8 cellular contexts compared by ENCODE assay signal in the genomic region with DNA sequence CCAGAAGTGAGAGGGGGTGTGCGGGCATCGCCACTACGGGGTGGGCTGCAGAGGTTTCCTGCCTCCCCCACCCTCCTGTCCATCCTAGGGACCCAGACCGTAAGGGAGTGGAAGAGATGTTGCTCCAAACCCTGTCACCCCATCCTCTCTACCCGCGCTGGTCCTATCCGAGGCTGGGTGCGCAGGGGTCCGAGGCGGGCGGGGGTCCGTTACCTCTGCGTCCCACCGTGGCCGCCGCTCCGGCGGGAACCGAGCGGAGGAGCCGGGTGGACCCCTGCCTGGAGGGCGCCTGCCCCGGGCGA. TPM values are rescaled to one million over a fixed set of nuclear protein-coding genes. Genes with fewer than 3 reads are reported as not detected.
DNase-seq lines count a peak whose midpoint lies in the region; ATAC-seq and TF ChIP-seq lines count a peak whose summit lies in the region.

No MANE protein-coding gene starts in this region.

- POLR2A ChIA-PET in CD4-positive, alpha-beta memory T cell (lab: Charles Lee; ENCODE audit: partially characterized antibody), result interaction anchor here (1.0 to 2.3 kb wide), 6 partner anchors 9 to 585 kb away, joined by 3 to 12 read pairs (median 4); partner anchors contain the start of gene VWA8

- H3K36me3 ChIP-seq in CD4-positive, alpha-beta memory T cell (ENCODE audit: insufficient read depth, low read length), result no peaks in the 10 kb centered on the region

- peaks cover 12% of the 10 kb centered on the region for H3K4me1 ChIP-seq in CD4-positive, alpha-beta memory T cell (ENCODE audit: insufficient read depth, low read length)
- peaks cover 21% of the 10 kb centered on the region for H3K4me1 ChIP-seq in mononuclear cell (ENCODE audit: insufficient read depth, low read length)

- peak overlapping the region; percentile 88 to 95 (median 93) for H3K4me3 Mint-ChIP-seq in CD4-positive, alpha-beta memory T cell
- H3K4me3 Mint-ChIP-seq in chondrocyte (ENCODE audit: unreplicated experiment), result peak overlapping the region; percentile 84

- H3K4me1 Mint-ChIP-seq in CD4-positive, alpha-beta memory T cell, result peaks cover 17 to 25% (median 19%) of the 10 kb centered on the region in 4 donors
- H3K4me1 Mint-ChIP-seq in chondrocyte (ENCODE audit: low read depth), result peaks cover 25% of the 10 kb centered on the region

- H3K27ac ChIP-seq in CD4-positive, alpha-beta memory T cell (ENCODE audit: low read depth, low read length), result peak overlapping the region; percentile 53

- H3K27me3 ChIP-seq in CD4-positive, alpha-beta memory T cell (ENCODE audit: insufficient read depth, low read length), result no peaks in the 10 kb centered on the region
- peaks cover 31% of the 10 kb centered on the region for H3K27me3 ChIP-seq in mononuclear cell (ENCODE audit: insufficient read depth, low read length)

- TF ChIP-seq CTCF in chondrocyte (IDR thresholded peaks at IDR 0.05), result no peak

- intact Hi-C loops in CD4-positive, alpha-beta memory T cell (cut with micrococcal nuclease), result loop anchor here (5.0 to 10.0 kb wide), 4 partner anchors 591 to 986 kb away; partner anchors contain the start of genes MTRF1, NAA16, RGCC and WBP4

- H3K9me3 Mint-ChIP-seq in CD4-positive, alpha-beta memory T cell, result no peaks in the 10 kb centered on the region
- H3K9me3 Mint-ChIP-seq in chondrocyte (ENCODE audit: low read depth), result no peaks in the 10 kb centered on the region

- H3K4me3 ChIP-seq in CD4-positive, alpha-beta memory T cell (ENCODE audit: low read length in 2 of 2), result peak overlapping the region; percentile 62 to 76
- H3K4me3 ChIP-seq in mononuclear cell (ENCODE audit: low read length), result peak overlapping the region; percentile 61

- H3K36me3 Mint-ChIP-seq in CD4-positive, alpha-beta memory T cell, result peaks cover 3 to 4% of the 10 kb centered on the region in 2 donors
- H3K36me3 Mint-ChIP-seq in chondrocyte (ENCODE audit: low read depth), result no peaks in the 10 kb centered on the region

- no peaks in the 10 kb centered on the region for H3K9me3 ChIP-seq in CD4-positive, alpha-beta memory T cell (ENCODE audit: control insufficient read depth in 1 of 2, low read length in 2 of 2)
- no peaks in the 10 kb centered on the region for H3K9me3 ChIP-seq in mononuclear cell (ENCODE audit: low read depth, low read length)

- ATAC-seq in GM21576 (IDR thresholded peaks at IDR 0.05; ENCODE audit: unreplicated experiment), result peak; percentile 34

- no peaks in the 10 kb centered on the region for H3K27me3 Mint-ChIP-seq in CD4-positive, alpha-beta memory T cell
- H3K27me3 Mint-ChIP-seq in chondrocyte (ENCODE audit: low read depth), result no peaks in the 10 kb centered on the region

- DNase-seq in CD4-positive, alpha-beta memory T cell, result peak in 1 of 5 donors; percentile 27
- DNase-seq in M059J (ENCODE audit: low read depth) (peak; percentile 5), chondrocyte (ENCODE audit: low spot score) (no peak), T-helper 9 cell (no peak), NAMALWA (ENCODE audit: low spot score) (no peak), SW480 (ENCODE audit: low spot score) (no peak)

- H3K27ac Mint-ChIP-seq in CD4-positive, alpha-beta memory T cell, result peak overlapping the region; percentile 19 to 93 (median 81)
- peak overlapping the region; percentile 86 for H3K27ac Mint-ChIP-seq in chondrocyte (ENCODE audit: unreplicated experiment)

- CTCF ChIA-PET in CD4-positive, alpha-beta memory T cell (lab: Charles Lee; ENCODE audit: partially characterized antibody), result interaction anchor here (1.4 to 2.0 kb wide), 3 partner anchors 25 to 223 kb away, joined by 3 to 6 read pairs (median 3); partner anchors contain the start of gene AKAP11

RNA-seq across cellular contexts. Expression of gene DGKH, which starts 0.2 kb away (rescaled TPM):
- 10 to 100 TPM; 10.9 to 11.6 TPM for total RNA-seq in CD4-positive, alpha-beta memory T cell
- 1 to 10 TPM; 2.1 to 2.4 TPM for polyA plus RNA-seq in CD4-positive, alpha-beta memory T cell
- total RNA-seq in M059J (2014; rRNA removed; shearing (Covaris generic)), result 3.4 and 5.0 TPM in 2 replicates
- total RNA-seq in chondrocyte, result 10.9 to 14.7 TPM (median 14.0 TPM) in 3 replicates
- 3.9 TPM for total RNA-seq in mononuclear cell
